26 cellular contexts compared by ENCODE assay signal in the genomic region with DNA sequence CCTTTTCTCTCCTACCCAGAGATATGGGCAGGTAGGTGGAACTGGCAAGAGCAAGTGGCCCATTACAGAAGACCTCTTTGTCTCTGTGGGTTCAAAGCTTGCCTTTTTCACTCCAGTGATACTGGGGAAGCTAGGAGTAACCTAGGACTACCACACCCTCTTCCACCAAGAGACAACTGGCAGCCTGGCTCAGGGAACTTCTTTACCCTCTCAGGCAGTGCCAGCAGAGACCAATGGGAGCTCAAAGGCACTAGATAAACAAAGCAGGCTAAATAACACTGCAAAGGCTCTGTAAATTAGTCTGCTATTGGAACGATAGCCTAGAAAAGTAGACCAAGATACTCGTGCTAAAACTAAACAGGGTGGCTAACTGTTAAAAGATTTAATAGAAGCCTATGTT.
"Had no signal": no experiment of that assay in that cellular context is flagged by ENCODE, and none has a peak within 500 bp of the region (broad histone marks: within the 10 kb centered on the region; RNA-seq: fewer than 3 reads in every experiment).

No MANE protein-coding gene starts in this region.

- H3K4me1 ChIP-seq: colonic mucosa, esophagus squamous epithelium, gastrocnemius medialis, lower lobe of right lung had no signal

- DNase-seq: cerebellar nuclear complex; colonic mucosa; cortex of kidney; effector CD8-positive, alpha-beta T cell; effector memory CD8-positive, alpha-beta T cell; endodermal cell; erythroblast; esophagus squamous epithelium; foreskin fibroblast; foreskin melanocyte; gastrocnemius medialis; glutamatergic neuron; heart left ventricle; hypothalamus; immature natural killer cell; islet precursor cell; left cardiac atrium; left ventricle myocardium inferior; lower lobe of right lung; mesenchymal stem cell; midbrain; naive B cell had no signal

- H3K4me3 ChIP-seq: colonic mucosa, esophagus squamous epithelium, gastrocnemius medialis, heart left ventricle, hepatocyte, left ventricle myocardium inferior, lower lobe of right lung had no signal

- H3K36me3 ChIP-seq: colonic mucosa, esophagus squamous epithelium, gastrocnemius medialis, heart left ventricle, left ventricle myocardium inferior, lower lobe of right lung had no signal

- H3K4me2 ChIP-seq: hepatocyte had no signal

- H3K27ac ChIP-seq: colonic mucosa, epithelial cell of prostate, esophagus squamous epithelium, gastrocnemius medialis, heart left ventricle, hepatocyte, left ventricle myocardium inferior, lower lobe of right lung had no signal

- H3K27me3 ChIP-seq: colonic mucosa, esophagus squamous epithelium, gastrocnemius medialis, heart left ventricle, hepatocyte had no signal

- ATAC-seq: effector memory CD8-positive, alpha-beta T cell; esophagus mucosa; gastrocnemius medialis; heart left ventricle; left cardiac atrium; lower lobe of right lung had no signal

- H3K9me3 ChIP-seq: colonic mucosa, esophagus squamous epithelium, gastrocnemius medialis, heart left ventricle, left ventricle myocardium inferior, lower lobe of right lung had no signal

- FAIRE-seq: endometrium had no signal

- H2AFZ ChIP-seq: hepatocyte had no signal
